In the genomic region with DNA sequence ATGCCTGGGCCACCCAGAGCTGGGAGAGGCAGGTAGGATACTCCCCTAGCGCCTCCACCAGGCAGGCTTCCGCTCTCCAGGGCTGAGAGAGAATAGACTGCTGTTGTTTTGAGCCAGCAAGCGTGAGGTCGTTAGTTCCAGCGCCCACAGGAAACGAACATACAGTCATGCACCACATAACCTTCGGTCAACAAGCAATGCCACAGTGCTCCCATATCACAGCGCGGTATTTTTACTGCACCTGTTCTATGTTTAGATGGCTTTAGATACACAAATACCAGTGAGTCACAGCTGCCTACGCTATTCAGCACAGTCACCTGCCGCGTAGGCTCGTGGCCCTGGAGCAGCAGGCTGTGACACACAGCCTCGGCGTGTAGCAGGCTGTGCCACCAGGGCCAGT, we compare ENCODE assay signal across 7 cellular contexts.
DNase-seq lines count a peak whose midpoint lies in the region; ATAC-seq and TF ChIP-seq lines count a peak whose summit lies in the region.
"Not testable (repeated sequence)": the region's sequence is repeated elsewhere in the genome, so short reads cannot be mapped to it uniquely, and the experiment has no call there.

No MANE protein-coding gene starts in this region.

- not testable (repeated sequence) for DNase-seq in GM23338 (ENCODE audit: low spot score); activated CD4-positive, alpha-beta T cell treated with anti-CD3 and anti-CD28 coated beads for 36 hours; memory B cell (ENCODE audit: low spot score in 2 of 2)

- not testable (repeated sequence) for H4K20me1 ChIP-seq in GM23338 (replicated peaks; ENCODE audit: insufficient read depth)

- not testable (repeated sequence) for H3K4me3 ChIP-seq in GM23338

- intact Hi-C loops in activated CD4-positive, alpha-beta T cell treated with anti-CD3 and anti-CD28 coated beads for 36 hours (cut with DNase I, micrococcal nuclease) = not testable (repeated sequence)

- H3K79me2 ChIP-seq in GM23338 (replicated peaks; ENCODE audit: insufficient read depth) = not testable (repeated sequence)

- CTCF ChIA-PET in activated CD4-positive, alpha-beta T cell treated with anti-CD3 and anti-CD28 coated beads for 36 hours (lab: Charles Lee) = not testable (repeated sequence)

- not testable (repeated sequence) for H3F3A ChIP-seq in GM23338 (replicated peaks; ENCODE audit: low read depth)

- not testable (repeated sequence) for H3K4me2 ChIP-seq in GM23338

- H3K4me1 Mint-ChIP-seq in GM23338; activated CD4-positive, alpha-beta T cell treated with anti-CD3 and anti-CD28 coated beads for 36 hours; memory B cell: not testable (repeated sequence)

- H3K9me3 Mint-ChIP-seq in GM23338; activated CD4-positive, alpha-beta T cell treated with anti-CD3 and anti-CD28 coated beads for 36 hours (ENCODE audit: low read depth); memory B cell: not testable (repeated sequence)

- H3K27me3 ChIP-seq in GM23338 (ENCODE audit: insufficient read depth) = not testable (repeated sequence)

- ATAC-seq in GM18858 (IDR thresholded peaks at IDR 0.05; ENCODE audit: unreplicated experiment) (peak; percentile 49), GM19455 (IDR thresholded peaks at IDR 0.05; ENCODE audit: unreplicated experiment) (peak; percentile 48), GM23338 (peak; percentile 9), HG03025 (IDR thresholded peaks at IDR 0.05; ENCODE audit: low FRiP score, unreplicated experiment) (peak; percentile 42), HG03432 (IDR thresholded peaks at IDR 0.05; ENCODE audit: unreplicated experiment) (peak; percentile 41), memory B cell (ENCODE audit: low read depth) (peak; percentile 60)
- ATAC-seq in activated CD4-positive, alpha-beta T cell treated with anti-CD3 and anti-CD28 coated beads for 36 hours = peak; percentile 83

- H3K4me3 Mint-ChIP-seq in GM23338; activated CD4-positive, alpha-beta T cell treated with anti-CD3 and anti-CD28 coated beads for 36 hours; memory B cell: not testable (repeated sequence)

- H2AFZ ChIP-seq in GM23338 = not testable (repeated sequence)

- not testable (repeated sequence) for H3K4me1 ChIP-seq in GM23338 (ENCODE audit: insufficient read depth)

- not testable (repeated sequence) for TF ChIP-seq CTCF in GM23338 (conservative IDR thresholded peaks at IDR 0.05; ENCODE audit: low read depth in 2 of 2)

- H3K9me2 ChIP-seq in GM23338 (ENCODE audit: insufficient read depth) = not testable (repeated sequence)

- not testable (repeated sequence) for H3K27ac Mint-ChIP-seq in GM23338; activated CD4-positive, alpha-beta T cell treated with anti-CD3 and anti-CD28 coated beads for 36 hours; memory B cell

- not testable (repeated sequence) for H3K36me3 ChIP-seq in GM23338 (ENCODE audit: insufficient read depth)

- not testable (repeated sequence) for H3K27ac ChIP-seq in GM23338 (ENCODE audit: low read depth)

- not testable (repeated sequence) for H3K27me3 Mint-ChIP-seq in GM23338 (ENCODE audit: insufficient read depth, low read depth, poor library complexity); activated CD4-positive, alpha-beta T cell treated with anti-CD3 and anti-CD28 coated beads for 36 hours; memory B cell

- H3K36me3 Mint-ChIP-seq in GM23338 (ENCODE audit: low read depth); activated CD4-positive, alpha-beta T cell treated with anti-CD3 and anti-CD28 coated beads for 36 hours (ENCODE audit: low read depth); memory B cell: not testable (repeated sequence)

- POLR2A ChIA-PET in activated CD4-positive, alpha-beta T cell treated with anti-CD3 and anti-CD28 coated beads for 36 hours (lab: Charles Lee) = not testable (repeated sequence)

Comparison
In these comparisons a context has a peak if more than half of its experiments do, and no peak if none do; other contexts are left out.
1. ATAC-seq: peak in every context shown above with its lines; median percentile 83 in activated CD4-positive, alpha-beta T cell treated with anti-CD3 and anti-CD28 coated beads for 36 hours; 60 in memory B cell; 49 in GM18858; 48 in GM19455; 42 in HG03025; 41 in HG03432; 9 in GM23338.